ENCODE assay signal across 9 cellular contexts in genomic region chr5:124745367-124746251, GRCh38. TPM values are rescaled to one million over a fixed set of nuclear protein-coding genes. Genes with fewer than 3 reads are reported as not detected.
DNase-seq lines count a peak whose midpoint lies in the region; ATAC-seq, FAIRE-seq and TF ChIP-seq lines count a peak whose summit lies in the region.
"Had no signal": no experiment of that assay in that cellular context is flagged by ENCODE, and none has a peak within 500 bp of the region (broad histone marks: within the 10 kb centered on the region; RNA-seq: fewer than 3 reads in every experiment).

No MANE protein-coding gene starts in this region.

- no peaks in the 10 kb centered on the region for H3K9me3 ChIP-seq in osteoblast (ENCODE audit: low read depth, low read length)

- no peaks in the 10 kb centered on the region for H4K20me1 ChIP-seq in osteoblast (ENCODE audit: insufficient read depth, low read length)

- H3K27me3 ChIP-seq in osteoblast (ENCODE audit: insufficient read depth, low read length): peaks cover 14% of the 10 kb centered on the region

- FAIRE-seq in frontal cortex (lab: Jason Lieb, UNC): no peak
- FAIRE-seq: K562 had no signal

- no peak for TF ChIP-seq CTCF in epithelial cell of proximal tubule (conservative IDR thresholded peaks at IDR 0.05; ENCODE audit: low read depth, low read length)
- TF ChIP-seq CTCF in osteoblast (IDR thresholded peaks at IDR 0.05; ENCODE audit: extremely low read depth, low read depth, low read length): no peak

- peak overlapping the region; percentile 82 for H2AFZ ChIP-seq in osteoblast (ENCODE audit: low read length)

- peak overlapping the region; percentile 88; the same call in 1 of the 2 replicates for H3K4me3 ChIP-seq in GM08714 (ENCODE audit: low read length)
- peak overlapping the region; percentile 77 for H3K4me3 ChIP-seq in epithelial cell of proximal tubule (ENCODE audit: low read depth, low read length)
- H3K4me3 ChIP-seq in osteoblast (ENCODE audit: insufficient read depth, low read length): peak overlapping the region; percentile 79
- H3K4me3 ChIP-seq: K562 had no signal

- peak overlapping the region; percentile 99 for H3K4me2 ChIP-seq in osteoblast (ENCODE audit: insufficient read depth, low read length)

- H3K36me3 ChIP-seq in osteoblast (ENCODE audit: insufficient read depth, low read length): no peaks in the 10 kb centered on the region

- DNase-seq in NCI-H82 (lab: John Stamatoyannopoulos, UW): peak; percentile 59
- DNase-seq in epithelial cell of proximal tubule (ENCODE audit: low read depth): no peak
- no peak for DNase-seq in osteoblast (ENCODE audit: insufficient read length, low spot score, missing footprints)
- no peak for DNase-seq in frontal cortex (ENCODE audit: low spot score in 2 of 2)
- DNase-seq in NCI-H226: no peak

- H3K79me2 ChIP-seq in osteoblast (ENCODE audit: insufficient read depth, low read length): peaks cover 5% of the 10 kb centered on the region

- H3K4me1 ChIP-seq in osteoblast (ENCODE audit: insufficient read depth, low read length): peaks cover 55% of the 10 kb centered on the region

- ATAC-seq in GM21381 (IDR thresholded peaks at IDR 0.05; ENCODE audit: unreplicated experiment): no peak
- no peak for ATAC-seq in GM21526 (IDR thresholded peaks at IDR 0.05; ENCODE audit: low FRiP score, unreplicated experiment)
- ATAC-seq: K562 had no signal

- H3K27ac ChIP-seq in osteoblast (ENCODE audit: low read depth, low read length): peak overlapping the region; percentile 76

RNA-seq across cellular contexts. Expression of gene ZNF608, which starts 0.8 kb away (rescaled TPM):
- total RNA-seq in epithelial cell of proximal tubule (37.5 and 38.0 TPM in 2 replicates), osteoblast (11.6 and 14.7 TPM in 2 replicates), frontal cortex (106 TPM)
